Comparison of ENCODE assay signal across 9 cellular contexts in genomic region chr20:44208770-44209169, GRCh38. TPM values are rescaled to one million over a fixed set of nuclear protein-coding genes. Genes with fewer than 3 reads are reported as not detected.
DNase-seq lines count a peak whose midpoint lies in the region; ATAC-seq, FAIRE-seq and TF ChIP-seq lines count a peak whose summit lies in the region.
"Had no signal": no experiment of that assay in that cellular context is flagged by ENCODE, and none has a peak within 500 bp of the region (broad histone marks: within the 10 kb centered on the region; RNA-seq: fewer than 3 reads in every experiment).

No MANE protein-coding gene starts in this region.

- H3K9me3 ChIP-seq in Peyer's patch (no peaks in the 10 kb centered on the region), esophagus muscularis mucosa (no peaks in the 10 kb centered on the region), sigmoid colon (no peaks in the 10 kb centered on the region)

- FAIRE-seq in GM12891 (lab: Jason Lieb, UNC): peak; percentile 40

- intact Hi-C loops in esophagus muscularis mucosa (cut with DNase I): no loop called here
- intact Hi-C loops in sigmoid colon (cut with DNase I): no loop called here

- ATAC-seq in HG02884 (IDR thresholded peaks at IDR 0.05; ENCODE audit: unreplicated experiment): no peak

- TF ChIP-seq CTCF in Peyer's patch (IDR thresholded peaks at IDR 0.05) (no peak), esophagus muscularis mucosa (IDR thresholded peaks at IDR 0.05) (peak in 1 of 3 experiments; percentile 20), sigmoid colon (IDR thresholded peaks at IDR 0.05) (peak in 1 of 4 experiments; percentile 5)

- H3K4me3 ChIP-seq in Peyer's patch (peak overlapping the region in 2 of 4 donors; percentile 78 to 92), esophagus muscularis mucosa (peak overlapping the region; percentile 81 to 94 (median 92)), sigmoid colon (peak overlapping the region; percentile 6 to 93 (median 80))

- H3K4me1 ChIP-seq in Peyer's patch (peaks cover 0 to 53% (median 0%) of the 10 kb centered on the region in 4 donors), esophagus muscularis mucosa (peaks cover 67 to 81% (median 75%) of the 10 kb centered on the region in 4 donors), sigmoid colon (peaks cover 0 to 69% (median 54%) of the 10 kb centered on the region in 4 donors)

- H3K27ac ChIP-seq in Peyer's patch (peak overlapping the region in 3 of 4 donors; percentile 96 to 99 (median 98)), esophagus muscularis mucosa (replicated peaks in 1 of 4) (peak overlapping the region; percentile 95 to 99 (median 98)), sigmoid colon (peak overlapping the region; percentile 93 to 100 (median 98))

- TF ChIP-seq EP300 in esophagus muscularis mucosa (IDR thresholded peaks at IDR 0.05): no peak
- no peak for TF ChIP-seq EP300 in sigmoid colon (IDR thresholded peaks at IDR 0.05)

- DNase-seq in GM12891 (ENCODE audit: insufficient read length, low spot score) (no peak), Peyer's patch (no peak), esophagus muscularis mucosa (ENCODE audit: extremely low spot score) (no peak), sigmoid colon (no peak), GM19240 (ENCODE audit: insufficient read length, low spot score) (no peak), HK-2 (ENCODE audit: unreplicated experiment) (no peak), cerebellum (ENCODE audit: low spot score) (no peak)
- DNase-seq: anterior cingulate cortex had no signal

- 19% methylated on average over 7 of the region's 7 CpGs for WGBS in esophagus muscularis mucosa
- WGBS in sigmoid colon, 2 donors: 6 to 29% methylated on average over 7 of the region's 7 CpGs

- no peaks in the 10 kb centered on the region for H3K27me3 ChIP-seq in Peyer's patch
- no peaks in the 10 kb centered on the region for H3K27me3 ChIP-seq in esophagus muscularis mucosa
- no peaks in the 10 kb centered on the region for H3K27me3 ChIP-seq in sigmoid colon

- TF ChIP-seq POLR2A in GM12891 (IDR thresholded peaks at IDR 0.05; ENCODE audit: low read depth, low read length) (no peak), Peyer's patch (IDR thresholded peaks at IDR 0.05) (no peak), esophagus muscularis mucosa (IDR thresholded peaks at IDR 0.05; ENCODE audit: low read depth) (no peak), sigmoid colon (IDR thresholded peaks at IDR 0.05) (no peak)

- H3K36me3 ChIP-seq in Peyer's patch (peaks cover 0 to 24% (median 0%) of the 10 kb centered on the region in 3 donors), esophagus muscularis mucosa (peaks cover 0 to 22% (median 12%) of the 10 kb centered on the region in 4 donors), sigmoid colon (peaks cover 0 to 24% (median 3%) of the 10 kb centered on the region in 4 donors)

TF ChIP-seq in GM12891, 5 proteins besides CTCF, POLR2A, EP300 and RAD21:
- TF ChIP-seq TAF1 (IDR thresholded peaks at IDR 0.05; ENCODE audit: low read depth, low read length): no peak
- no peak for TF ChIP-seq SPI1 (IDR thresholded peaks at IDR 0.05; ENCODE audit: low read depth, low read length)
- no peak for TF ChIP-seq POU2F2 (IDR thresholded peaks at IDR 0.05; ENCODE audit: low read depth, low read length)
- no peak for TF ChIP-seq PAX5 (IDR thresholded peaks at IDR 0.05; ENCODE audit: insufficient read depth, low read length, severe bottlenecking)
- no peak for TF ChIP-seq POLR2AphosphoS5 (IDR thresholded peaks at IDR 0.05; ENCODE audit: low read depth, low read length)

RNA-seq across cellular contexts. Expression of gene OSER1, which starts 1.8 kb away (rescaled TPM):
- polyA plus RNA-seq in GM12891 (2012; ENCODE audit: low read depth, missing spikeins): 24.7 TPM
- 10 to 100 TPM; 37.6 to 55.3 (median 38.2) TPM for total RNA-seq in Peyer's patch
- 10 to 100 TPM; 45.2 to 94.4 (median 71.0) TPM for total RNA-seq in esophagus muscularis mucosa
- total RNA-seq in sigmoid colon: 10 to 100 TPM; 47.4 to 90.5 (median 61.5) TPM
- 10 to 100 TPM; 28.5 to 39.8 (median 37.2) TPM for polyA plus RNA-seq in sigmoid colon
- 21.7 TPM for total RNA-seq in cerebellum

RNA-seq across cellular contexts. Expression of gene JPH2, which starts 21.8 kb away (rescaled TPM):
- 0.06 TPM for polyA plus RNA-seq in GM12891 (2012; ENCODE audit: low read depth, missing spikeins)
- total RNA-seq in Peyer's patch: 1 to 10 TPM; 1.2 to 8.0 (median 4.2) TPM
- 100 to 1,000 TPM; 187 to 441 (median 295) TPM for total RNA-seq in esophagus muscularis mucosa
- 100 to 1,000 TPM in 3 of 4 donors, 10 to 100 TPM in 1; 52.0 to 166 (median 122) TPM for total RNA-seq in sigmoid colon
- polyA plus RNA-seq in sigmoid colon: 1 to 10 TPM in 1 of 3 donors, under 1 TPM in 2; 0.23 to 5.3 (median 0.60) TPM
- total RNA-seq in cerebellum: 0.36 TPM

RNA-seq across cellular contexts. Expression of gene GDAP1L1, which starts 38.3 kb away (rescaled TPM):
- polyA plus RNA-seq in GM12891 (2012; ENCODE audit: low read depth, missing spikeins): 0.33 TPM
- total RNA-seq in Peyer's patch (1 to 10 TPM in 2 of 4 donors, not detected in 2; 1.2 to 2.3 TPM), esophagus muscularis mucosa (under 1 TPM in 2 of 4 donors, not detected in 2; 0.23 to 0.83 TPM), sigmoid colon (1 to 10 TPM in 2 of 4 donors, under 1 TPM in 1, not detected in 1; 0.36 to 1.4 (median 1.3) TPM), cerebellum (55.4 TPM)
- under 1 TPM in 2 of 3 donors, not detected in 1; 0.20 to 0.60 TPM for polyA plus RNA-seq in sigmoid colon

Comparison
In these comparisons a context has a peak if more than half of its experiments do, and no peak if none do; other contexts are left out.
1. RNA of gene JPH2, which starts 21.8 kb away (total RNA-seq): 187 to 441 TPM in esophagus muscularis mucosa and 52.0 to 166 TPM in sigmoid colon; 1.2 to 8.0 TPM in Peyer's patch and 0.36 TPM in cerebellum (single experiment); every median in the first group is over 4 times any median in the second.
2. RNA of gene GDAP1L1, which starts 38.3 kb away (total RNA-seq): 55.4 TPM in cerebellum (single experiment); 0.36 to 1.4 TPM in sigmoid colon, 1.2 to 2.3 TPM in Peyer's patch and 0.23 to 0.83 TPM in esophagus muscularis mucosa; every median in the first group is over 10 times any median in the second.
3. Peak in every context shown above with its lines, with median percentiles within 50 percentile points of each other: H3K27ac ChIP-seq.